12 cellular contexts compared by ENCODE assay signal in the genomic region with DNA sequence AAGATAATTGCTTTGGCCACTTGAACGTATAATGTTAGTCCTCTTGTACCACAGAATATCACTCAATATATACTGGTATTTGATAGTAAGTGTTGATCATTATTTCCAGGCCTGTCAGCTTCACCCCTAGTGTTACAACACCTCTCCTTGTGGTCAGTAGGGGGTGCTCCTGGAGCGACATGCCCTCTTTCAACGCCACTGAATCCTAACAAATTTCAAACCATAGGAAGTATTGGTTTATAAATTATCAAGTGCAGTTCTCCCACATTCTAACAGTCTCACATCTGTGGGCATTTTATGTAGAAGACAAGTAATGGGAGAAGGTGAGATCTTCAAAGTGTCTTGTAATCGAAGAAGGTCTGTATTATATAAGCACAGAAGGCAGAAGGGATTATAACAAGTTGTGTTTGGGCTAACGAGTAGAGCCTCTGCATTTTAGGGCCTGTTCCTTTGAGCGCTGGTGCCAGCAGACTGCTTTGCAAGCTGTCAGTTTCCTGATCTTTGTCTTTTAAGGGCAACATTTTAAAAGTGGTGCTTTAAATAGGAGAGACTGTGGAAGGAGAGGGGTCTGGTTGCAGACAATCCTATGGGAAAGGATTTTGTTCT. TPM values are rescaled to one million over a fixed set of nuclear protein-coding genes. Genes with fewer than 3 reads are reported as not detected.
DNase-seq lines count a peak whose midpoint lies in the region; ATAC-seq, FAIRE-seq and TF ChIP-seq lines count a peak whose summit lies in the region.
"Had no signal": no experiment of that assay in that cellular context is flagged by ENCODE, and none has a peak within 500 bp of the region (broad histone marks: within the 10 kb centered on the region; RNA-seq: fewer than 3 reads in every experiment).

No MANE protein-coding gene starts in this region.

- H3K4me3 ChIP-seq in A673 (ENCODE audit: low read depth, low read length, poor library complexity, severe bottlenecking) (no peak overlapping the region), epithelial cell of esophagus (ENCODE audit: low read length) (no peak overlapping the region), esophagus muscularis mucosa (no peak overlapping the region), small intestine (ENCODE audit: low read depth in 1 of 2, low read length in 2 of 2) (no peak overlapping the region)
- H3K4me3 ChIP-seq: tibial artery had no signal

- H3K4me1 ChIP-seq in A673 (ENCODE audit: insufficient read depth, low read length, poor library complexity, severe bottlenecking) (no peaks in the 10 kb centered on the region), esophagus muscularis mucosa (no peaks in the 10 kb centered on the region), small intestine (ENCODE audit: control insufficient read depth in 2 of 2, insufficient read depth in 1 of 2, low read depth in 1 of 2, low read length in 1 of 2) (no peaks in the 10 kb centered on the region)
- H3K4me1 ChIP-seq: parathyroid adenoma had no signal

- H3K36me3 ChIP-seq in A673 (ENCODE audit: insufficient read depth, low read length, poor library complexity, severe bottlenecking) (no peaks in the 10 kb centered on the region), esophagus muscularis mucosa (no peaks in the 10 kb centered on the region), small intestine (ENCODE audit: control insufficient read depth in 2 of 2, insufficient read depth in 2 of 2, low read length in 2 of 2) (no peaks in the 10 kb centered on the region)
- H3K36me3 ChIP-seq: tibial artery had no signal

- H3K27me3 ChIP-seq in A673 (replicated peaks; ENCODE audit: insufficient read depth, low read depth, low read length, poor library complexity), result peaks cover 16% of the 10 kb centered on the region
- H3K27me3 ChIP-seq in esophagus muscularis mucosa, result no peaks in the 10 kb centered on the region
- H3K27me3 ChIP-seq in small intestine (ENCODE audit: control insufficient read depth in 2 of 2, insufficient read depth in 2 of 2, low read length in 2 of 2), result no peaks in the 10 kb centered on the region
- H3K27me3 ChIP-seq: tibial artery had no signal

- no peak overlapping the region for H3K4me3 Mint-ChIP-seq in effector memory CD8-positive, alpha-beta T cell
- H3K4me3 Mint-ChIP-seq: activated B cell treated with CpG ODN at 0.5 μM for 24 hours had no signal

- CTCF ChIA-PET in A673 (lab: Charles Lee), result no interaction called here

- no peak overlapping the region for H3K27ac Mint-ChIP-seq in effector memory CD8-positive, alpha-beta T cell
- H3K27ac Mint-ChIP-seq: activated B cell treated with CpG ODN at 0.5 μM for 24 hours had no signal

- FAIRE-seq in small intestine (lab: Jason Lieb, UNC), result no peak

- no peaks in the 10 kb centered on the region for H3K36me3 Mint-ChIP-seq in effector memory CD8-positive, alpha-beta T cell (ENCODE audit: insufficient read depth)

- TF ChIP-seq CTCF in A673 (conservative IDR thresholded peaks at IDR 0.05; ENCODE audit: low read depth, low read length), result peak; percentile 54
- peak; percentile 22 for TF ChIP-seq CTCF in epithelial cell of esophagus (IDR thresholded peaks at IDR 0.05; ENCODE audit: insufficient read depth, low read depth, low read length, missing control alignments)
- peak in 1 of 3 experiments; percentile 32 for TF ChIP-seq CTCF in esophagus muscularis mucosa (IDR thresholded peaks at IDR 0.05)

- H3K4me1 Mint-ChIP-seq in effector memory CD8-positive, alpha-beta T cell (ENCODE audit: low read depth in 2 of 2), result no peaks in the 10 kb centered on the region
- H3K4me1 Mint-ChIP-seq: activated B cell treated with CpG ODN at 0.5 μM for 24 hours had no signal

- BruUV-seq in A673 (replicated peaks; lab: Mats Ljungman, UMichigan), result no TSS peak

- H3K9me3 ChIP-seq in A673 (ENCODE audit: low read depth, low read length, poor library complexity, severe bottlenecking), result no peaks in the 10 kb centered on the region
- H3K9me3 ChIP-seq in esophagus muscularis mucosa, result peaks cover 0 to 4% (median 0%) of the 10 kb centered on the region in 4 donors
- H3K9me3 ChIP-seq in small intestine (ENCODE audit: control insufficient read depth, low read depth), result no peaks in the 10 kb centered on the region

- no peak overlapping the region for H3K27ac ChIP-seq in A673 (ENCODE audit: low read depth, low read length, poor library complexity, severe bottlenecking)
- H3K27ac ChIP-seq in esophagus muscularis mucosa (replicated peaks in 1 of 4), result no peak overlapping the region
- no peak overlapping the region for H3K27ac ChIP-seq in small intestine (ENCODE audit: low read depth in 1 of 2, low read length in 1 of 2)
- H3K27ac ChIP-seq: HL-60, parathyroid adenoma, tibial artery had no signal

- H3K27me3 Mint-ChIP-seq in effector memory CD8-positive, alpha-beta T cell, result peaks cover 15 to 19% of the 10 kb centered on the region in 2 donors
- H3K27me3 Mint-ChIP-seq: activated B cell treated with CpG ODN at 0.5 μM for 24 hours had no signal

- POLR2A ChIA-PET in A673 (lab: Charles Lee; ENCODE audit: low non-redundant PET), result no interaction called here

- no peak for TF ChIP-seq POLR2A in esophagus muscularis mucosa (IDR thresholded peaks at IDR 0.05; ENCODE audit: low read depth)

- DNase-seq in A673 (ENCODE audit: low spot score), result peak; percentile 16
- peak; percentile 50 for DNase-seq in NCI-H146 treated with DMSO at 0.1 percent for 48 hours (lab: John Stamatoyannopoulos, UW; ENCODE audit: unreplicated experiment)
- peak; percentile 24 for DNase-seq in epithelial cell of esophagus (ENCODE audit: low read depth)
- no peak for DNase-seq in esophagus muscularis mucosa (ENCODE audit: extremely low spot score)
- DNase-seq in effector memory CD8-positive, alpha-beta T cell, result no peak
- no peak for DNase-seq in small intestine
- DNase-seq in germinal center (ENCODE audit: low spot score), result no peak
- DNase-seq: activated B cell treated with CpG ODN at 0.5 μM for 24 hours, tibial artery had no signal

- ATAC-seq in GM18870 (IDR thresholded peaks at IDR 0.05; ENCODE audit: unreplicated experiment), result peak; percentile 63
- ATAC-seq in effector memory CD8-positive, alpha-beta T cell (replicated peaks), result no peak

- peaks cover 0 to 5% of the 10 kb centered on the region in 2 donors for H3K9me3 Mint-ChIP-seq in effector memory CD8-positive, alpha-beta T cell

- TF ChIP-seq EP300 in esophagus muscularis mucosa (IDR thresholded peaks at IDR 0.05), result no peak

- 54% methylated on average over 6 of the region's 6 CpGs for WGBS in esophagus muscularis mucosa
- WGBS in small intestine, 3 donors, result 33 to 49% (median 37%) methylated on average over 6 of the region's 6 CpGs

- intact Hi-C loops in A673 (cut with micrococcal nuclease; ENCODE audit: unreplicated experiment), result no loop called here
- intact Hi-C loops in esophagus muscularis mucosa (cut with DNase I), result no loop called here

RNA-seq across cellular contexts. Expression of a gene that starts 57.1 kb away (rescaled TPM):
- total RNA-seq in A673 (2021) (12.1 and 15.9 TPM in 2 replicates), esophagus muscularis mucosa (1 to 10 TPM; 7.5 to 9.3 (median 7.8) TPM)
- polyA plus RNA-seq in small intestine, result 1 to 10 TPM; 2.4 to 3.6 (median 3.1) TPM

Comparison
In these comparisons a context has a peak if more than half of its experiments do, and no peak if none do; other contexts are left out.
1. DNase-seq: peak in A673 (single experiment), NCI-H146 treated with DMSO at 0.1 percent for 48 hours (single experiment) and epithelial cell of esophagus (single experiment); none in esophagus muscularis mucosa (single experiment), effector memory CD8-positive, alpha-beta T cell (0 of 3), small intestine (single experiment) and germinal center (single experiment).